In the genomic region with DNA sequence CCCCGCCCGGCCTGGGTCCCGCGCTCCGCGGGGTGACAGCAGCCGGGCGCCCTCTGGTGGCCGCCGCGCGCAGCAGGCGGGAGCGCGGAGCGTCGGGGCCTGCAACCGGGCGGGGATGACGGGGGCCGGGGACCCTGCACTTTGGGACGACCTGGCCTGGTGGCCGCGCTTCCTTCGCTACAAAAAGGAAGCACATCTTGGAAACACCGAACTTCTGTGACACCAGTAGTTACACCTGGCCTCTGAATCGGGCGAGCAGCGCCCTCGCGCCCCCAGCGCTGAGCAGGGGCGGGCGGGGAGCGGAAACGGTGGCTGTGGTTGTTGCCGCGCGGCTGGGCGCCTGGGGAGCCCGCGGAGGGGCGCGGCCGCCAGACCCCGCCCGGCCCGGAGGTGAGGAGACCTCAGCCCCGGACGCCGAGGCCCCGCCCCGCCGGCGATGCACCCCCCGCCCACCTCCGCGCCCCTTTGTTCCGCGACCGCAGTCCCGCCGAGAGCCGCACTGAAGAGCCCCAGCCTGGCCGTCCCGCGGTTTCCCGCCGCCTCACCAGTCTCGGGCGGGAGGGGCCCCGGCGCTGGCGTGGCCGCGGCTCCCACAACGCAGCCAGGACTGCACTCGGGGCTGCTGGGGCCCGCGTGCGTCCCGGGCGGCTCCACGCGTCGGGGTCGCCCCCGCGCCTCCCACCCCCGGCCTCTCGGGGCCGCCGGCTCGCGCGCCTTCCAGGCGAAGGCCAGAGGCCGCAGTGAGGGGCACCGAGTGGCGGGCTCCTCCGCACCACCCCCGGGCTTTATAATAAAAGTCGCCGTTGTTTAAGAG, we compare ENCODE assay signal across 8 cellular contexts. TPM values are rescaled to one million over a fixed set of nuclear protein-coding genes. Genes with fewer than 3 reads are reported as not detected.
DNase-seq lines count a peak whose midpoint lies in the region; ATAC-seq lines count a peak whose summit lies in the region.

No MANE protein-coding gene starts in this region.

- H4K8ac ChIP-seq in mesenchymal stem cell (ENCODE audit: low read length) = peak overlapping the region; percentile 57

- peak; percentile 34 for ATAC-seq in GM18870 (IDR thresholded peaks at IDR 0.05; ENCODE audit: unreplicated experiment)
- ATAC-seq in HG03103 (IDR thresholded peaks at IDR 0.05; ENCODE audit: low read depth, unreplicated experiment) = peak; percentile 49

- H3K27ac Mint-ChIP-seq in activated CD4-positive, alpha-beta T cell treated with anti-CD3 and anti-CD28 coated beads, Interleukin-2, amount 10 ng/mL, durations not matched to agents 7 days and 5 days = peak overlapping the region; percentile 89

- no peak overlapping the region for H4K91ac ChIP-seq in mesenchymal stem cell (ENCODE audit: low read length)

- H3K36me3 ChIP-seq in ectodermal cell (ENCODE audit: control insufficient read depth, insufficient read depth, low read length) = no peaks in the 10 kb centered on the region
- no peaks in the 10 kb centered on the region for H3K36me3 ChIP-seq in mesenchymal stem cell (ENCODE audit: control insufficient read depth in 1 of 2, insufficient read depth in 2 of 2, low read depth in 1 of 2, low read length in 2 of 2)

- CTCF ChIA-PET in activated CD4-positive, alpha-beta T cell treated with anti-CD3 and anti-CD28 coated beads, Interleukin-2, amount 10 ng/mL, durations not matched to agents 7 days and 5 days (lab: Charles Lee) = interaction anchor here (0.8 to 1.9 kb wide), 3 partner anchors 11 to 122 kb away, joined by 3 to 10 read pairs (median 5); a partner anchor contains a TSS

- H3K4me3 ChIP-seq in ectodermal cell (ENCODE audit: insufficient read depth, low read depth, low read length) (peak overlapping the region; percentile 50), mesenchymal stem cell (ENCODE audit: insufficient read depth in 1 of 2, low read depth in 1 of 2, low read length in 2 of 2) (peak overlapping the region; percentile 63 to 76)

- peak overlapping the region; percentile 75 for H3K4me3 Mint-ChIP-seq in activated CD4-positive, alpha-beta T cell treated with anti-CD3 and anti-CD28 coated beads, Interleukin-2, amount 10 ng/mL, durations not matched to agents 7 days and 5 days

- H2AFZ ChIP-seq in mesenchymal stem cell (ENCODE audit: low read depth, low read length) = peak overlapping the region; percentile 92

- H3K9me3 Mint-ChIP-seq in activated CD4-positive, alpha-beta T cell treated with anti-CD3 and anti-CD28 coated beads, Interleukin-2, amount 10 ng/mL, durations not matched to agents 7 days and 5 days = no peaks in the 10 kb centered on the region

- H3K27me3 Mint-ChIP-seq in activated CD4-positive, alpha-beta T cell treated with anti-CD3 and anti-CD28 coated beads, Interleukin-2, amount 10 ng/mL, durations not matched to agents 7 days and 5 days = peaks cover 5% of the 10 kb centered on the region

- H3K18ac ChIP-seq in mesenchymal stem cell (ENCODE audit: low read depth in 1 of 2, low read length in 2 of 2) = peak overlapping the region; percentile 23 to 82

- H2BK5ac ChIP-seq in mesenchymal stem cell (ENCODE audit: low read depth, low read length, poor library complexity, severe bottlenecking) = no peak overlapping the region

- H3K4me1 ChIP-seq in ectodermal cell (ENCODE audit: control insufficient read depth, insufficient read depth, low read length) (peaks cover 15% of the 10 kb centered on the region), mesenchymal stem cell (ENCODE audit: control insufficient read depth, insufficient read depth, low read depth, low read length) (peaks cover 9% of the 10 kb centered on the region)

- DNase-seq in AG20443 (ENCODE audit: low spot score) = peak; percentile 92
- peak; percentile 73 for DNase-seq in NCI-H2227 treated with DMSO at 0.1 percent for 48 hours (lab: John Stamatoyannopoulos, UW)
- DNase-seq in activated CD4-positive, alpha-beta T cell treated with anti-CD3 and anti-CD28 coated beads, Interleukin-2, amount 10 ng/mL, durations not matched to agents 7 days and 5 days = peak; percentile 80
- peak; percentile 36 for DNase-seq in mesenchymal stem cell
- DNase-seq in stimulated activated CD8-positive, alpha-beta memory T cell treated with anti-CD3 and anti-CD28 coated beads, Interleukin-2, amount 100 ng/mL, for 1 hour (ENCODE audit: low read depth in 2 of 2) = peak; percentile 38 to 49

- WGBS in ectodermal cell, 2 experiments = 0% methylated on average over 104 of the region's 104 CpGs
- under 1% methylated on average over 82 of the region's 104 CpGs for WGBS in mesenchymal stem cell

- POLR2A ChIA-PET in activated CD4-positive, alpha-beta T cell treated with anti-CD3 and anti-CD28 coated beads, Interleukin-2, amount 10 ng/mL, durations not matched to agents 7 days and 5 days (lab: Charles Lee) = no interaction called here

- H3K9me3 ChIP-seq in ectodermal cell (ENCODE audit: control insufficient read depth, low read length) = no peaks in the 10 kb centered on the region
- H3K9me3 ChIP-seq in mesenchymal stem cell (ENCODE audit: control insufficient read depth, low read length) = no peaks in the 10 kb centered on the region

- no peak overlapping the region for H2BK15ac ChIP-seq in mesenchymal stem cell (ENCODE audit: low read depth, poor library complexity, severe bottlenecking)

- no peak overlapping the region for H3K14ac ChIP-seq in mesenchymal stem cell (ENCODE audit: low read length in 2 of 2)

- peak overlapping the region in 1 of 2 experiments; percentile 59 for H2BK12ac ChIP-seq in mesenchymal stem cell (ENCODE audit: low read length in 2 of 2)

- no peaks in the 10 kb centered on the region for H3K79me1 ChIP-seq in mesenchymal stem cell (replicated peaks; ENCODE audit: low read length, poor library complexity, severe bottlenecking)

- H3K23ac ChIP-seq in mesenchymal stem cell (ENCODE audit: low read length in 2 of 2) = no peak overlapping the region

- H3K27me3 ChIP-seq in ectodermal cell (ENCODE audit: control insufficient read depth, insufficient read depth, low read length, poor library complexity, severe bottlenecking) = peaks cover 6% of the 10 kb centered on the region
- H3K27me3 ChIP-seq in mesenchymal stem cell (ENCODE audit: control insufficient read depth in 1 of 2, insufficient read depth in 1 of 2, low read length in 2 of 2) = peaks cover 0 to 24% of the 10 kb centered on the region in 2 experiments

- peak overlapping the region; percentile 10 to 71 for H3K4ac ChIP-seq in mesenchymal stem cell (ENCODE audit: low read depth in 1 of 2, low read length in 2 of 2)

- H2BK120ac ChIP-seq in mesenchymal stem cell (ENCODE audit: low read depth, low read length) = peak overlapping the region; percentile 21

- no peaks in the 10 kb centered on the region for H3K36me3 Mint-ChIP-seq in activated CD4-positive, alpha-beta T cell treated with anti-CD3 and anti-CD28 coated beads, Interleukin-2, amount 10 ng/mL, durations not matched to agents 7 days and 5 days (ENCODE audit: low read depth)

- peak overlapping the region; percentile 94 for H3K4me2 ChIP-seq in mesenchymal stem cell (ENCODE audit: low read length, poor library complexity, severe bottlenecking)

- H3K27ac ChIP-seq in ectodermal cell (ENCODE audit: insufficient read depth, low read depth, low read length, poor library complexity, severe bottlenecking) (peak overlapping the region; percentile 96), mesenchymal stem cell (ENCODE audit: low read length, poor library complexity, severe bottlenecking) (no peak overlapping the region)

- H2AK5ac ChIP-seq in mesenchymal stem cell (ENCODE audit: low read length, severe bottlenecking) = no peak overlapping the region

- H3K4me1 Mint-ChIP-seq in activated CD4-positive, alpha-beta T cell treated with anti-CD3 and anti-CD28 coated beads, Interleukin-2, amount 10 ng/mL, durations not matched to agents 7 days and 5 days = peaks cover 50% of the 10 kb centered on the region

- peak overlapping the region; percentile 49 for H3K9ac ChIP-seq in mesenchymal stem cell (ENCODE audit: low read length)

RNA-seq across cellular contexts. Expression of a gene that starts 59.3 kb away (rescaled TPM):
- total RNA-seq in activated CD4-positive, alpha-beta T cell treated with anti-CD3 and anti-CD28 coated beads, Interleukin-2, amount 10 ng/mL, durations not matched to agents 7 days and 5 days = 100 to 1,000 TPM; 651 to 657 TPM
- polyA plus RNA-seq in ectodermal cell (2013, experiment 1 of 4) = 1,817 TPM
- polyA plus RNA-seq in ectodermal cell (2013, experiment 2 of 4) = 1,759 TPM
- 1,403 TPM for polyA plus RNA-seq in ectodermal cell (2013, experiment 3 of 4)
- 1,529 TPM for polyA plus RNA-seq in ectodermal cell (2013, experiment 4 of 4)
- polyA plus RNA-seq in mesenchymal stem cell (2013, experiment 1 of 2) = 591 TPM
- polyA plus RNA-seq in mesenchymal stem cell (2013, experiment 2 of 2) = 615 TPM

Comparison
In these comparisons a context has a peak if more than half of its experiments do, and no peak if none do; other contexts are left out.
1. DNase-seq: peak in every context shown above with its lines; median percentile 92 in AG20443; 80 in activated CD4-positive, alpha-beta T cell treated with anti-CD3 and anti-CD28 coated beads, Interleukin-2, amount 10 ng/mL, durations not matched to agents 7 days and 5 days; 73 in NCI-H2227 treated with DMSO at 0.1 percent for 48 hours; 44 in stimulated activated CD8-positive, alpha-beta memory T cell treated with anti-CD3 and anti-CD28 coated beads, Interleukin-2, amount 100 ng/mL, for 1 hour; 36 in mesenchymal stem cell.